In genomic region chr3:191352014-191352413, GRCh38 we compare ENCODE assay signal across 22 cellular contexts. TPM values are rescaled to one million over a fixed set of nuclear protein-coding genes. Genes with fewer than 3 reads are reported as not detected.
"Had no signal": no experiment of that assay in that cellular context is flagged by ENCODE, and none has a peak within 500 bp of the region (broad histone marks: within the 10 kb centered on the region; RNA-seq: fewer than 3 reads in every experiment).

No MANE protein-coding gene starts in this region.

- H3K27me3 ChIP-seq: adrenal gland, breast epithelium, transverse colon, uterus had no signal

- ATAC-seq: activated CD4-positive, alpha-beta T cell treated with anti-CD3 and anti-CD28 coated beads for 36 hours; activated naive CD4-positive, alpha-beta T cell treated with anti-CD3 and anti-CD28 coated beads, Interleukin-2, amount 50 U/mL, for 72 hours; mucosa of descending colon; right cardiac atrium; WTC11 had no signal

- FAIRE-seq: astrocyte, islet of Langerhans, TTC549 had no signal

- DNase-seq: activated CD4-positive, alpha-beta T cell treated with anti-CD3 and anti-CD28 coated beads for 36 hours; activated CD4-positive, alpha-beta T cell treated with anti-CD3 and anti-CD28 coated beads, Interleukin-2, amount 50 U/mL, for 48 hours; activated gamma-delta T cell treated with Interleukin-2 at 50 U/mL for 16 hours; activated T-cell treated with anti-CD3 and anti-CD28 coated beads for 4 hours; adrenal gland; effector CD8-positive, alpha-beta T cell; hippocampal formation; mucosa of descending colon; naive B cell; right cardiac atrium; stimulated activated CD4-positive, alpha-beta T cell treated with anti-CD3 and anti-CD28 coated beads, Interleukin-2, amount 100 ng/mL, for 24 hours; stimulated activated naive CD4-positive, alpha-beta T cell treated with Interleukin-2 at 50 U/mL for 16 hours; transverse colon; uterus had no signal

- H3K27ac ChIP-seq: adrenal gland, breast epithelium had no signal

- H3K36me3 ChIP-seq: adrenal gland, breast epithelium, transverse colon, uterus had no signal

- H3K9me3 ChIP-seq: adrenal gland, breast epithelium, mucosa of descending colon, transverse colon, uterus had no signal

- H3K4me3 ChIP-seq: adrenal gland, breast epithelium, mucosa of descending colon, transverse colon, uterus had no signal

RNA-seq across cellular contexts. Expression of gene UTS2B, which starts 21.7 kb away (rescaled TPM):
- total RNA-seq: activated CD4-positive, alpha-beta T cell treated with anti-CD3 and anti-CD28 coated beads for 36 hours; activated naive CD4-positive, alpha-beta T cell treated with anti-CD3 and anti-CD28 coated beads, Interleukin-2, amount 50 U/mL, for 72 hours; activated T-helper 1 cell treated with anti-CD3 and anti-CD28 coated beads, Interleukin-12 subunit alpha, Interleukin-12 subunit beta, Interleukin-2, Interleukin-4 antibody, amounts not matched to agents 30 ng/mL and 10 ng/mL and 1 ng/mL, durations not matched to agents 14 hours and 24 hours and 36 hours; skeletal muscle tissue; WTC11 had no signal
